22 cellular contexts compared by ENCODE assay signal in the genomic region with DNA sequence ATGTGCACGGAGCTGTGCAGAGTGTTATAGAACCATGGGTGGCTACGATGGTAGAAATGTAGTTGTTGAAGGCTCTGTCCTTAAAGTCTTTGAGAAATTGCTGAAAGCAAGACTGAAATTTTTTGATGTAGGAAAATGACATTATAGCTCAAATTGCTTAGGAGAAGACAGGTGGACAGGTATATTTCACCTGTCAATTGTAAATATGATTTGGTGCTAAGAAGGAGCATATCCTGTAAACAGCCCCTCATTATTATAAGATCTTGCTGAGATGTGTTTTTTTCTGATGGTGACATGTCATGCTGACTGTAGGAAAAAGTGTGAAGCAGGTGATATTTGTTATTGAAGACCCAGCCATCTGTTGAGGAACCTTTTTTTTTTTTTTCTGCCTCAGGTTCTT.
"Had no signal": no experiment of that assay in that cellular context is flagged by ENCODE, and none has a peak within 500 bp of the region (broad histone marks: within the 10 kb centered on the region; RNA-seq: fewer than 3 reads in every experiment).

No MANE protein-coding gene starts in this region.

- H3K36me3 ChIP-seq: esophagus muscularis mucosa, gastroesophageal sphincter, heart left ventricle, left lung, lower lobe of right lung had no signal

- H3K4me3 ChIP-seq: coronary artery, dorsolateral prefrontal cortex, esophagus muscularis mucosa, gastroesophageal sphincter, heart left ventricle, hepatocyte, left lung, lower lobe of right lung had no signal

- H3K27me3 ChIP-seq: esophagus muscularis mucosa, foreskin keratinocyte, gastroesophageal sphincter, heart left ventricle, hepatocyte, left lung had no signal

- H2AFZ ChIP-seq: hepatocyte had no signal

- ATAC-seq: foreskin keratinocyte, gastroesophageal sphincter, heart left ventricle, left cardiac atrium, left lung, left ventricle myocardium superior, lower lobe of right lung had no signal

- DNase-seq: dermis blood vessel endothelial cell; dorsolateral prefrontal cortex; effector CD4-positive, alpha-beta T cell; effector memory CD4-positive, alpha-beta T cell; foreskin keratinocyte; heart left ventricle; hypothalamus; immature natural killer cell; left cardiac atrium; left lung; left ventricle myocardium superior; lower lobe of right lung; mesenchymal stem cell; midbrain had no signal

- FAIRE-seq: colon, endothelial cell of umbilical vein, frontal cortex, keratinocyte had no signal

- H3K27ac ChIP-seq: coronary artery, dorsolateral prefrontal cortex, esophagus muscularis mucosa, foreskin keratinocyte, gastroesophageal sphincter, heart left ventricle, hepatocyte, left lung, lower lobe of right lung had no signal

- H3K9me3 ChIP-seq: esophagus muscularis mucosa, gastroesophageal sphincter, heart left ventricle, left lung, lower lobe of right lung had no signal

- H3K79me2 ChIP-seq: hepatocyte had no signal

- H3K4me1 ChIP-seq: esophagus muscularis mucosa, foreskin keratinocyte, gastroesophageal sphincter, heart left ventricle, left lung, lower lobe of right lung had no signal

- H3K4me2 ChIP-seq: hepatocyte had no signal
